22 cellular contexts compared by ENCODE assay signal in the genomic region with DNA sequence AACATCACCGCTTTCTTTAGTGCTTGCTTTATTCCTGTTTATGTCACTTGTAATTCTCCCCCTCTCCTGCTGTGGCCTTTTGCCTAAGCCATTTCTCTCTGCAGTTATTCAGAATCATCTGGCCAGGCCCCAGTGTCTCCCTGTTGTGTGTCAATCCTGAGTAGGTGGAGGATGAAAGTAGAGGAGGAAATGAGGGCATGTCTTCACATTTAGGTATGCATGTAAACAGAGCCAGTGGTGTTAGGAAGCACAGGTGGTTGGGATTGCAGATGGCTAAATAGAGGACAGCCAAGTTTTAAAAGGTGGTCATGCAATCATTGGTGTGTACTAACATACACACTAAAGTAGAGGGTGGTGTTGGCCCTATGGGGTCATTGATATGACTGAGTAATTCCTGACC. TPM values are rescaled to one million over a fixed set of nuclear protein-coding genes. Genes with fewer than 3 reads are reported as not detected.
"Had no signal": no experiment of that assay in that cellular context is flagged by ENCODE, and none has a peak within 500 bp of the region (broad histone marks: within the 10 kb centered on the region; RNA-seq: fewer than 3 reads in every experiment).

No MANE protein-coding gene starts in this region.

- H3K9me3 Mint-ChIP-seq: activated CD4-positive, alpha-beta memory T cell treated with anti-CD3 and anti-CD28 coated beads for 36 hours; activated naive CD8-positive, alpha-beta T cell treated with anti-CD3 and anti-CD28 coated beads for 36 hours; activated T-helper 17 cell treated with anti-CD3 and anti-CD28 coated beads, Interleukin-2, amount 50 U/mL, for 72 hours; effector memory CD8-positive, alpha-beta T cell; nephron had no signal

- H3K9ac ChIP-seq: parathyroid adenoma had no signal

- H3K36me3 ChIP-seq: tibial artery, uterus, WERI-Rb-1 had no signal

- H3K36me3 Mint-ChIP-seq: activated CD4-positive, alpha-beta memory T cell treated with anti-CD3 and anti-CD28 coated beads for 36 hours; activated naive CD8-positive, alpha-beta T cell treated with anti-CD3 and anti-CD28 coated beads for 36 hours had no signal

- DNase-seq: activated CD4-positive, alpha-beta memory T cell treated with anti-CD3 and anti-CD28 coated beads for 36 hours; activated CD4-positive, alpha-beta T cell treated with anti-CD3 and anti-CD28 coated beads for 4 hours; activated naive CD4-positive, alpha-beta T cell; activated naive CD8-positive, alpha-beta T cell treated with anti-CD3 and anti-CD28 coated beads for 36 hours; amygdala; effector memory CD8-positive, alpha-beta T cell; foreskin fibroblast; kidney; midbrain; stimulated activated naive CD4-positive, alpha-beta T cell treated with Interleukin-2 at 50 U/mL for 16 hours; T-helper 2 cell; tibial artery; uterus; WERI-Rb-1 had no signal

- ATAC-seq: activated T-helper 17 cell treated with anti-CD3 and anti-CD28 coated beads, Interleukin-2, amount 50 U/mL, for 72 hours; effector memory CD8-positive, alpha-beta T cell; left lobe of liver had no signal

- H3K4me1 ChIP-seq: parathyroid adenoma, uterus had no signal

- H3K27me3 ChIP-seq: hepatocyte, tibial artery, uterus had no signal

- H3K4me3 Mint-ChIP-seq: activated CD4-positive, alpha-beta memory T cell treated with anti-CD3 and anti-CD28 coated beads for 36 hours; activated naive CD8-positive, alpha-beta T cell treated with anti-CD3 and anti-CD28 coated beads for 36 hours; activated T-helper 17 cell treated with anti-CD3 and anti-CD28 coated beads, Interleukin-2, amount 50 U/mL, for 72 hours; effector memory CD8-positive, alpha-beta T cell; nephron had no signal

- H3K9me3 ChIP-seq: tibial artery, uterus had no signal

- H3K4me3 ChIP-seq: hepatocyte, lung, tibial artery, uterus had no signal

- H3K4me1 Mint-ChIP-seq: activated naive CD8-positive, alpha-beta T cell treated with anti-CD3 and anti-CD28 coated beads for 36 hours; activated T-helper 17 cell treated with anti-CD3 and anti-CD28 coated beads, Interleukin-2, amount 50 U/mL, for 72 hours had no signal

- H3K27ac Mint-ChIP-seq: activated CD4-positive, alpha-beta memory T cell treated with anti-CD3 and anti-CD28 coated beads for 36 hours; activated naive CD8-positive, alpha-beta T cell treated with anti-CD3 and anti-CD28 coated beads for 36 hours; activated T-helper 17 cell treated with anti-CD3 and anti-CD28 coated beads, Interleukin-2, amount 50 U/mL, for 72 hours; effector memory CD8-positive, alpha-beta T cell; nephron had no signal

- H3K27ac ChIP-seq: epithelial cell of prostate, hepatocyte, parathyroid adenoma, tibial artery, uterus, WERI-Rb-1 had no signal

RNA-seq across cellular contexts. Expression of a gene that starts 5.2 kb away (rescaled TPM):
- total RNA-seq: activated CD4-positive, alpha-beta memory T cell treated with anti-CD3 and anti-CD28 coated beads for 36 hours; activated naive CD8-positive, alpha-beta T cell treated with anti-CD3 and anti-CD28 coated beads for 36 hours; activated T-helper 17 cell treated with anti-CD3 and anti-CD28 coated beads, Interleukin-2, amount 50 U/mL, for 72 hours; dermis microvascular lymphatic vessel endothelial cell; left lobe of liver had no signal
